ENCODE assay signal across 2 cellular contexts in the genomic region with DNA sequence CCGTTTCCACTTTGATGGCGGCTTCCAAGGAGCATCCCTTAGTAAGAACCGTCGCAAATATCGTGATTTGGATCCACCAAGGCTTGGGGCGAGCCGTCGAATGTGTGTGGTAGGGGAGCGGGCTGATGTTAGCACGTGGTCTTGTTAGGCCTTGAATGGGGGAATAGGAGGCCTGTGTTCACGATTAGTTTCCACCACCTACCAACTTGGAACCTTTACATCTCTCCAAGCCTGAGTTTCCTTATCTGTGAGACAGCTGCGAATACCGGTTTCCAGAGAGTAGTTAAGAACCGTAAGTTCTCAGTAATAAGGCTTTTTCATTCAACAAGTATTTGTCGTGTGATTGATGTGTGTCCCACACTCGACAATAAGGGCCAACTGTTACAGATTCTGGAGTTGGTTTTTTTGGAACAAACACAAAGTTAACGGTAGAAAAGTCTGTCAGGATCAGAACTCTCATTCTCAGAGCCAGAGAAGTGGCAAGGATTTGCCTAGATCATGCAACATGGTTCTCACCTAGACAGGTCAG.
A peak's percentile ranks its signal among the peaks of the same experiment; 100 is the strongest.
TF ChIP-seq lines count a peak whose summit lies in the region.

No MANE protein-coding gene starts in this region.

TF ChIP-seq in H1, 55 proteins besides CTCF, POLR2A, EP300 and RAD21:
- TF ChIP-seq NRF1 (IDR thresholded peaks at IDR 0.05; ENCODE audit: low read depth, low read length): no peak
- TF ChIP-seq, protein P1, sequence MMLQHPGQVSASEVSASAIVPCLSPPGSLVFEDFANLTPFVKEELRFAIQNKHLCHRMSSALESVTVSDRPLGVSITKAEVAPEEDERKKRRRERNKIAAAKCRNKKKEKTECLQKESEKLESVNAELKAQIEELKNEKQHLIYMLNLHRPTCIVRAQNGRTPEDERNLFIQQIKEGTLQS (IDR thresholded peaks at IDR 0.05; ENCODE audit: insufficient read depth, low read depth, low read length): no peak
- TF ChIP-seq JUN (IDR thresholded peaks at IDR 0.05; ENCODE audit: low read depth, low read length): no peak
- TF ChIP-seq TAF1 (IDR thresholded peaks at IDR 0.05; ENCODE audit: low read depth, low read length): no peak
- TF ChIP-seq, protein P2, sequence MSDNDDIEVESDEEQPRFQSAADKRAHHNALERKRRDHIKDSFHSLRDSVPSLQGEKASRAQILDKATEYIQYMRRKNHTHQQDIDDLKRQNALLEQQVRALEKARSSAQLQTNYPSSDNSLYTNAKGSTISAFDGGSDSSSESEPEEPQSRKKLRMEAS (IDR thresholded peaks at IDR 0.05): peak; percentile 88
- no peak for TF ChIP-seq POU5F1 (IDR thresholded peaks at IDR 0.05; ENCODE audit: low read depth, low read length)
- no peak for TF ChIP-seq SIN3A (conservative IDR thresholded peaks at IDR 0.05 in 1 of 2, IDR thresholded peaks at IDR 0.05 in 1 of 2; ENCODE audit: low read depth in 1 of 2, low read length in 2 of 2)
- no peak for TF ChIP-seq RFX5 (IDR thresholded peaks at IDR 0.05; ENCODE audit: borderline replicate concordance, low read depth, low read length)
- TF ChIP-seq TEAD4 (IDR thresholded peaks at IDR 0.05; ENCODE audit: low read depth, low read length): no peak
- no peak for TF ChIP-seq SP2 (IDR thresholded peaks at IDR 0.05; ENCODE audit: low read length)
- TF ChIP-seq KDM4A (IDR thresholded peaks at IDR 0.05; ENCODE audit: low read depth, low read length, severe bottlenecking): no peak
- TF ChIP-seq CBX5 (IDR thresholded peaks at IDR 0.05; ENCODE audit: low read depth, low read length): no peak
- TF ChIP-seq, protein P3, sequence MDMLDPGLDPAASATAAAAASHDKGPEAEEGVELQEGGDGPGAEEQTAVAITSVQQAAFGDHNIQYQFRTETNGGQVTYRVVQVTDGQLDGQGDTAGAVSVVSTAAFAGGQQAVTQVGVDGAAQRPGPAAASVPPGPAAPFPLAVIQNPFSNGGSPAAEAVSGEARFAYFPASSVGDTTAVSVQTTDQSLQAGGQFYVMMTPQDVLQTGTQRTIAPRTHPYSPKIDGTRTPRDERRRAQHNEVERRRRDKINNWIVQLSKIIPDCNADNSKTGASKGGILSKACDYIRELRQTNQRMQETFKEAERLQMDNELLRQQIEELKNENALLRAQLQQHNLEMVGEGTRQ (IDR thresholded peaks at IDR 0.05; ENCODE audit: low read length): no peak
- TF ChIP-seq, protein P4, sequence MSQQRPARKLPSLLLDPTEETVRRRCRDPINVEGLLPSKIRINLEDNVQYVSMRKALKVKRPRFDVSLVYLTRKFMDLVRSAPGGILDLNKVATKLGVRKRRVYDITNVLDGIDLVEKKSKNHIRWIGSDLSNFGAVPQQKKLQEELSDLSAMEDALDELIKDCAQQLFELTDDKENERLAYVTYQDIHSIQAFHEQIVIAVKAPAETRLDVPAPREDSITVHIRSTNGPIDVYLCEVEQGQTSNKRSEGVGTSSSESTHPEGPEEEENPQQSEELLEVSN (IDR thresholded peaks at IDR 0.05): peak; percentile 84
- no peak for TF ChIP-seq ASH2L (IDR thresholded peaks at IDR 0.05; ENCODE audit: low read length)
- TF ChIP-seq BCL11A (IDR thresholded peaks at IDR 0.05; ENCODE audit: low read depth in 2 of 2, low read length in 2 of 2): no peak

TF ChIP-seq in neural cell, 6 proteins besides CTCF, POLR2A, EP300 and RAD21:
- TF ChIP-seq TAF1 (IDR thresholded peaks at IDR 0.05; ENCODE audit: low read depth): no peak
- TF ChIP-seq POLR2AphosphoS5 (IDR thresholded peaks at IDR 0.05): no peak
- no peak for TF ChIP-seq SMC3 (conservative IDR thresholded peaks at IDR 0.05; ENCODE audit: poor library complexity)
- TF ChIP-seq EZH2 (IDR thresholded peaks at IDR 0.05; ENCODE audit: borderline replicate concordance, insufficient read depth, low read length, poor library complexity, severe bottlenecking): no peak
- TF ChIP-seq, protein P5, sequence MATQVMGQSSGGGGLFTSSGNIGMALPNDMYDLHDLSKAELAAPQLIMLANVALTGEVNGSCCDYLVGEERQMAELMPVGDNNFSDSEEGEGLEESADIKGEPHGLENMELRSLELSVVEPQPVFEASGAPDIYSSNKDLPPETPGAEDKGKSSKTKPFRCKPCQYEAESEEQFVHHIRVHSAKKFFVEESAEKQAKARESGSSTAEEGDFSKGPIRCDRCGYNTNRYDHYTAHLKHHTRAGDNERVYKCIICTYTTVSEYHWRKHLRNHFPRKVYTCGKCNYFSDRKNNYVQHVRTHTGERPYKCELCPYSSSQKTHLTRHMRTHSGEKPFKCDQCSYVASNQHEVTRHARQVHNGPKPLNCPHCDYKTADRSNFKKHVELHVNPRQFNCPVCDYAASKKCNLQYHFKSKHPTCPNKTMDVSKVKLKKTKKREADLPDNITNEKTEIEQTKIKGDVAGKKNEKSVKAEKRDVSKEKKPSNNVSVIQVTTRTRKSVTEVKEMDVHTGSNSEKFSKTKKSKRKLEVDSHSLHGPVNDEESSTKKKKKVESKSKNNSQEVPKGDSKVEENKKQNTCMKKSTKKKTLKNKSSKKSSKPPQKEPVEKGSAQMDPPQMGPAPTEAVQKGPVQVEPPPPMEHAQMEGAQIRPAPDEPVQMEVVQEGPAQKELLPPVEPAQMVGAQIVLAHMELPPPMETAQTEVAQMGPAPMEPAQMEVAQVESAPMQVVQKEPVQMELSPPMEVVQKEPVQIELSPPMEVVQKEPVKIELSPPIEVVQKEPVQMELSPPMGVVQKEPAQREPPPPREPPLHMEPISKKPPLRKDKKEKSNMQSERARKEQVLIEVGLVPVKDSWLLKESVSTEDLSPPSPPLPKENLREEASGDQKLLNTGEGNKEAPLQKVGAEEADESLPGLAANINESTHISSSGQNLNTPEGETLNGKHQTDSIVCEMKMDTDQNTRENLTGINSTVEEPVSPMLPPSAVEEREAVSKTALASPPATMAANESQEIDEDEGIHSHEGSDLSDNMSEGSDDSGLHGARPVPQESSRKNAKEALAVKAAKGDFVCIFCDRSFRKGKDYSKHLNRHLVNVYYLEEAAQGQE (IDR thresholded peaks at IDR 0.05; ENCODE audit: borderline replicate concordance): no peak
